Comparison of ENCODE assay signal across 11 cellular contexts in the genomic region with DNA sequence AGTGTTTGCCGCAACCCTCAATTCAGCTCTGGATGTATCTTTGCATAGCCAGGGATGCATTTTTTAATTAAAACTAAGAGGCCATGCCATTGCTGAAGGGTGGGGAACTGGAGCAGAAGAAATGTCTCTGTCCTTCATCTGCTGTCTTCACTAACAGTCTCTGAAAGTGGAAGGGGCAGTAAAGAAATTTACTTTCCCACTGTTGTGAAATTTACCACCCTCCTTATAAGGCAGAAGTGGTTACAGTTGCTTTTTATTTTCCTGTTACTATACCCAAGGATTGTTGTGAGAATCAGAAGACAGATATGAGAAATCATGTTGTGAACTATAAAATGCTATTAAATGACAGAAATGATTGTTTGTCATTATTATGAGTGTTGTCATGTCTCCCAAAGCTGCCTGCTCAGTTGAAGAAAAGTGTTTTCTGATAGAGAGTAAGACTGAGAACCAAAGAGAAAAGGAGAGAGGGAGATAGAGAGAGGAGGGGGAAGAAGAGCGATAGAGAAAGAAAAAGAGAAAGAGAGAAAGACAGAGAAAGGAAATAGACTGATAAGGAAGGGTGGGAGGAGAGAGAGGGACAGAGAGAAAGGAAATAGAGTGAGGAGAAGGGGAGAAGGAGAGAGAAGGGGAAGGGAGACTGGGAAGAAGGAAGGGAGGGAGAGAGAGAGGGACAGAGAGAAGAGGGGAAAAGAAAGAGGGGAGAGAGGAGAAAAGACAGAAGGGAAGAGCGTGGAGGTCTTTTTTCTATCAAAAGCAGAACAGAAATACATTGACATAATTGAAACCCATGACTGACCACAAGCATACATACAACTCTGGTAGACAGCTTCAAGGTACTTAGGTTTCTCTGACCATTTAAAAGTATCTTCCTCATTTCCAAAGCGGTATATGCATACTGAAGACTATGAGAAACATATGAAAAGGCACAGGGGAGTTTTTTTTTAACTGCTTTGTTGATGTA. TPM values are rescaled to one million over a fixed set of nuclear protein-coding genes. Genes with fewer than 3 reads are reported as not detected.
DNase-seq lines count a peak whose midpoint lies in the region; ATAC-seq and TF ChIP-seq lines count a peak whose summit lies in the region.
"Had no signal": no experiment of that assay in that cellular context is flagged by ENCODE, and none has a peak within 500 bp of the region (broad histone marks: within the 10 kb centered on the region; RNA-seq: fewer than 3 reads in every experiment).

No MANE protein-coding gene starts in this region.

- intact Hi-C loops in Right ventricle myocardium superior (cut with DNase I), result no loop called here

- DNase-seq in GM20000 (ENCODE audit: low spot score) (peak; percentile 61), RPMI8226 (peak; percentile 26), Right ventricle myocardium superior (no peak), C1 segment of cervical spinal cord (lab: John Stamatoyannopoulos, UW) (no peak), NCI-H82 treated with DMSO at 0.1 percent for 48 hours (lab: John Stamatoyannopoulos, UW; ENCODE audit: unreplicated experiment) (no peak)
- no peak for DNase-seq in activated CD4-positive, CD25-positive, alpha-beta regulatory T cell treated with anti-CD3 and anti-CD28 coated beads, Interleukin-2, amount 50 U/mL, for 72 hours
- DNase-seq: activated T-cell treated with anti-CD3 and anti-CD28 coated beads, Interleukin-2, amount 50 U/mL, for 48 hours; DMS153; Peyer's patch had no signal

- no peak for TF ChIP-seq CTCF in GM20000 (IDR thresholded peaks at IDR 0.05; ENCODE audit: extremely low read depth, missing control alignments)

- peak; percentile 93 for ATAC-seq in GM18499 (IDR thresholded peaks at IDR 0.05; ENCODE audit: insufficient read depth, unreplicated experiment)
- ATAC-seq in HG03095 (IDR thresholded peaks at IDR 0.05; ENCODE audit: unreplicated experiment), result peak; percentile 93
- no peak for ATAC-seq in Right ventricle myocardium superior (ENCODE audit: poor library complexity)

RNA-seq across cellular contexts. Expression of a gene that starts 22.5 kb away (rescaled TPM):
- 41.9 TPM for total RNA-seq in Right ventricle myocardium superior

RNA-seq across cellular contexts. Expression of a gene that starts 22.8 kb away (rescaled TPM):
- total RNA-seq in Right ventricle myocardium superior, result 14.4 TPM

Comparison
In these comparisons a context has a peak if more than half of its experiments do, and no peak if none do; other contexts are left out.
1. DNase-seq: peak in GM20000 (single experiment) and RPMI8226 (single experiment); none in activated CD4-positive, CD25-positive, alpha-beta regulatory T cell treated with anti-CD3 and anti-CD28 coated beads, Interleukin-2, amount 50 U/mL, for 72 hours (single experiment), Right ventricle myocardium superior (single experiment), C1 segment of cervical spinal cord (0 of 14) and NCI-H82 treated with DMSO at 0.1 percent for 48 hours (single experiment).